ENCODE assay signal across 8 cellular contexts in the genomic region with DNA sequence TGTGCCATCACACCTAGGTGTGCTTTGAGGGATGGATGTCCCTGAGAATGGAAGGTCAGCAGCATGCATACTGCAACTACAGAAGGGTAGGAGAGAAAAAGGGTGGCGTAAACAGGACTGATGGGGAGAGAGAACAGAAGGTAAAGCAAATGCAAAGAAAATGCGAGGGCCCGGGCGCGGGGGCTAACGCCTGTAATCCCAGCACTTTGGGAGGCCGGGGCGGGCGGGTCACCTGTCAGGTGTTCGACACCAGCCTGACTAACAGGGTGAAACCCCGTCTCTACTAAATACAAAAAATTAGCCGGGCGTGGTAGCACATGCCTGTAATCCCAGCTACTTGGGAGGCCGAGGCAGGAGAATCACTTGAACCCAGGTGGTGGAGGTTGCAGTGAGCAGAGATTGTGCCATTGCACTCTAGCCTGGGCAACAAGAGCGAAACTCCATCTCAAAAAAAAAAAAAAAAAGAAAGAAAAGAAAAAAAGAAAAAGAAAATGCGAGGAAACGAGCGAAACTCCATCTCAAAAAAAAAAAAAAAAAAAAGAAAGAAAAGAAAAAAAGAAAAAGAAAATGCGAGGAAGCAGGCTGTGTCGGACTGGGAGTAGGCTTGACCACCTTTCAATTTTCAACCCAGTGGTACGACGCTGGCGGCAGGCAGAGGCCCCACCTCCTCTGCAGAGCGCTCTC. TPM values are rescaled to one million over a fixed set of nuclear protein-coding genes. Genes with fewer than 3 reads are reported as not detected.
DNase-seq lines count a peak whose midpoint lies in the region; ATAC-seq and TF ChIP-seq lines count a peak whose summit lies in the region.
"Not testable (repeated sequence)": the region's sequence is repeated elsewhere in the genome, so short reads cannot be mapped to it uniquely, and the experiment has no call there.

No MANE protein-coding gene starts in this region.

- H3K9me3 ChIP-seq in HCT116 (ENCODE audit: control insufficient read depth in 1 of 2, insufficient read depth in 1 of 2, low read depth in 1 of 2, low read length in 2 of 2); KOPT-K1 (ENCODE audit: insufficient read depth, low read length, poor library complexity, severe bottlenecking); iPS-18a (ENCODE audit: control insufficient read depth, low read depth, low read length): not testable (repeated sequence)

- not testable (repeated sequence) for ATAC-seq in HCT116
- ATAC-seq in omental fat pad (ENCODE audit: low FRiP score): peak; percentile 57

- H3K27me3 Mint-ChIP-seq in activated CD4-positive, alpha-beta memory T cell treated with anti-CD3 and anti-CD28 coated beads for 36 hours; dendritic cell treated with granulocyte-macrophage colony-stimulating factor and Interleukin-4, amounts not matched to agents 40 ng/mL and 50 ng/mL, for 4 days; type B pancreatic cell: not testable (repeated sequence)

- H3K27me3 ChIP-seq in HCT116 (ENCODE audit: insufficient read depth, low read length); iPS-18a (ENCODE audit: control insufficient read depth, insufficient read depth, low read length): not testable (repeated sequence)

- TF ChIP-seq RAD21 in HCT116 (IDR thresholded peaks at IDR 0.05; ENCODE audit: low read depth): not testable (repeated sequence)

- not testable (repeated sequence) for TF ChIP-seq CTCF in HCT116 (IDR thresholded peaks at IDR 0.05 in 2 of 3, conservative IDR thresholded peaks at IDR 0.05 in 1 of 3; ENCODE audit: borderline replicate concordance in 1 of 3, insufficient read depth in 1 of 3, low read depth in 2 of 3, low read length in 2 of 3); omental fat pad (IDR thresholded peaks at IDR 0.05); type B pancreatic cell (conservative IDR thresholded peaks at IDR 0.05)

- not testable (repeated sequence) for H3K9me2 ChIP-seq in HCT116 (ENCODE audit: insufficient read depth)

- H3K36me3 Mint-ChIP-seq in activated CD4-positive, alpha-beta memory T cell treated with anti-CD3 and anti-CD28 coated beads for 36 hours: peaks cover 12% of the 10 kb centered on the region
- H3K36me3 Mint-ChIP-seq in dendritic cell treated with granulocyte-macrophage colony-stimulating factor and Interleukin-4, amounts not matched to agents 40 ng/mL and 50 ng/mL, for 4 days (ENCODE audit: low read depth): peaks cover 44% of the 10 kb centered on the region
- H3K36me3 Mint-ChIP-seq in type B pancreatic cell: not testable (repeated sequence)

- H3K9me3 Mint-ChIP-seq in activated CD4-positive, alpha-beta memory T cell treated with anti-CD3 and anti-CD28 coated beads for 36 hours; dendritic cell treated with granulocyte-macrophage colony-stimulating factor and Interleukin-4, amounts not matched to agents 40 ng/mL and 50 ng/mL, for 4 days; type B pancreatic cell: not testable (repeated sequence)

- peaks cover 12 to 33% of the 10 kb centered on the region in 2 experiments for H3K4me1 ChIP-seq in HCT116 (ENCODE audit: control insufficient read depth in 1 of 2, insufficient read depth in 2 of 2, low read length in 2 of 2)
- H3K4me1 ChIP-seq in iPS-18a (ENCODE audit: control insufficient read depth, low read depth, low read length): not testable (repeated sequence)

- H3K4me3 Mint-ChIP-seq in activated CD4-positive, alpha-beta memory T cell treated with anti-CD3 and anti-CD28 coated beads for 36 hours: peak overlapping the region; percentile 96
- peak overlapping the region; percentile 81 for H3K4me3 Mint-ChIP-seq in dendritic cell treated with granulocyte-macrophage colony-stimulating factor and Interleukin-4, amounts not matched to agents 40 ng/mL and 50 ng/mL, for 4 days
- peak overlapping the region; percentile 93 for H3K4me3 Mint-ChIP-seq in type B pancreatic cell

- peaks cover 42% of the 10 kb centered on the region for H3K79me2 ChIP-seq in HCT116 (ENCODE audit: insufficient read depth, low read length)

- peak overlapping the region; percentile 85 for H3K27ac Mint-ChIP-seq in activated CD4-positive, alpha-beta memory T cell treated with anti-CD3 and anti-CD28 coated beads for 36 hours
- H3K27ac Mint-ChIP-seq in dendritic cell treated with granulocyte-macrophage colony-stimulating factor and Interleukin-4, amounts not matched to agents 40 ng/mL and 50 ng/mL, for 4 days: peak overlapping the region; percentile 93
- H3K27ac Mint-ChIP-seq in type B pancreatic cell: peak overlapping the region; percentile 98

- RAD21 ChIA-PET in HCT116 (lab: Charles Lee; ENCODE audit: low non-redundant PET in 1 of 2, low total read pairs in 2 of 2, uncharacterized antibody in 2 of 2, unreplicated experiment in 2 of 2): interaction anchor here (0.7 kb wide), 2 partner anchors 27 to 32 kb away, joined by 3 read pairs; no protein-coding TSS in a partner anchor

- H3K4me2 ChIP-seq in HCT116 (ENCODE audit: low read length): peak overlapping the region; percentile 80

- DNase-seq in ELR (ENCODE audit: low read depth): peak; percentile 68
- not testable (repeated sequence) for DNase-seq in HCT116 (ENCODE audit: low read depth, low spot score); activated CD4-positive, alpha-beta memory T cell treated with anti-CD3 and anti-CD28 coated beads for 36 hours; omental fat pad (ENCODE audit: low spot score); type B pancreatic cell (ENCODE audit: extremely low spot score, unreplicated experiment)

- H3K4me3 ChIP-seq in HCT116 (replicated peaks in 1 of 2; ENCODE audit: low read depth in 1 of 2, low read length in 2 of 2) (peak overlapping the region; percentile 72 to 90), iPS-18a (ENCODE audit: low read length) (peak overlapping the region; percentile 99)

- H3K27ac ChIP-seq in HCT116 (ENCODE audit: low read depth, low read length) (peak overlapping the region; percentile 98), KOPT-K1 (ENCODE audit: low read depth, low read length, poor library complexity, severe bottlenecking) (peak overlapping the region; percentile 79)
- H3K27ac ChIP-seq in iPS-18a (ENCODE audit: low read length): not testable (repeated sequence)

- CTCF ChIA-PET in HCT116 (lab: Charles Lee): interaction anchor here (1.1 kb wide), 1 partner anchor 41 kb away, joined by 3 read pairs; no protein-coding TSS in a partner anchor
- CTCF ChIA-PET in activated CD4-positive, alpha-beta memory T cell treated with anti-CD3 and anti-CD28 coated beads for 36 hours (lab: Charles Lee): interaction anchor here (0.9 to 2.5 kb wide), 6 partner anchors 41 to 152 kb away, joined by 3 to 18 read pairs (median 5); no protein-coding TSS in a partner anchor

- peaks cover 11% of the 10 kb centered on the region; the same call in 1 of the 2 replicates for H4K20me1 ChIP-seq in HCT116 (ENCODE audit: insufficient read depth)

- POLR2A ChIA-PET in HCT116 (lab: Charles Lee): interaction anchor here (0.7 to 1.7 kb wide), 7 partner anchors 8 to 48 kb away, joined by 3 to 5 read pairs (median 3); no protein-coding TSS in a partner anchor
- POLR2A ChIA-PET in activated CD4-positive, alpha-beta memory T cell treated with anti-CD3 and anti-CD28 coated beads for 36 hours (lab: Charles Lee): interaction anchor here (1.2 to 2.8 kb wide), 6 partner anchors 12 to 360 kb away, joined by 3 to 13 read pairs (median 6); partner anchors contain the start of genes ASXL2 and DTNB

- intact Hi-C loops in HCT116 (cut with micrococcal nuclease): loop anchor here (2.0 kb wide), 1 partner anchor 42 kb away; no protein-coding TSS in a partner anchor
- intact Hi-C loops in activated CD4-positive, alpha-beta memory T cell treated with anti-CD3 and anti-CD28 coated beads for 36 hours (cut with micrococcal nuclease): loop anchor here (1.0 to 10.0 kb wide), 5 partner anchors 36 to 358 kb away; partner anchors contain the start of genes ASXL2, DTNB, HADHA and HADHB
- intact Hi-C loops in dendritic cell treated with granulocyte-macrophage colony-stimulating factor and Interleukin-4, amounts not matched to agents 40 ng/mL and 50 ng/mL, for 4 days (cut with micrococcal nuclease): loop anchor here (2.0 kb wide), 1 partner anchor 24 kb away; no protein-coding TSS in a partner anchor

- peak overlapping the region; percentile 94 for H3K9ac ChIP-seq in HCT116 (ENCODE audit: low read length)
- H3K9ac ChIP-seq in iPS-18a (ENCODE audit: low read length): peak overlapping the region; percentile 77

- not testable (repeated sequence) for H3K36me3 ChIP-seq in HCT116 (ENCODE audit: control insufficient read depth in 1 of 2, insufficient read depth in 2 of 2, low read length in 2 of 2); iPS-18a (ENCODE audit: control insufficient read depth, low read depth, low read length)
- peaks cover 11% of the 10 kb centered on the region; the same call in 1 of the 2 replicates for H3K36me3 ChIP-seq in KOPT-K1 (ENCODE audit: insufficient read depth, low read length)

- H2AFZ ChIP-seq in HCT116 (ENCODE audit: low read depth, low read length, poor library complexity, severe bottlenecking): not testable (repeated sequence)

- H3K4me1 Mint-ChIP-seq in activated CD4-positive, alpha-beta memory T cell treated with anti-CD3 and anti-CD28 coated beads for 36 hours (ENCODE audit: low read depth): peaks cover 20% of the 10 kb centered on the region
- peaks cover 29% of the 10 kb centered on the region for H3K4me1 Mint-ChIP-seq in dendritic cell treated with granulocyte-macrophage colony-stimulating factor and Interleukin-4, amounts not matched to agents 40 ng/mL and 50 ng/mL, for 4 days (ENCODE audit: low read depth)
- peaks cover 12% of the 10 kb centered on the region for H3K4me1 Mint-ChIP-seq in type B pancreatic cell (ENCODE audit: unreplicated experiment)

- BruUV-seq in HCT116 (replicated peaks; lab: Mats Ljungman, UMichigan): not testable (repeated sequence)

- TF ChIP-seq POLR2A in HCT116 (IDR thresholded peaks at IDR 0.05; ENCODE audit: borderline replicate concordance, extremely low read depth, insufficient read depth, insufficient read length): not testable (repeated sequence)

RNA-seq across cellular contexts. Expression of gene RAB10, which starts 1.2 kb away (rescaled TPM):
- total RNA-seq in HCT116 (2021; ENCODE audit: unreplicated experiment) (167 TPM), omental fat pad (100 to 1,000 TPM in 1 of 4 donors, 10 to 100 TPM in 3; 78.3 to 115 (median 86.1) TPM), type B pancreatic cell (ENCODE audit: low replicate concordance) (143 and 186 TPM in 2 replicates)
- 107 and 113 TPM in 2 replicates for polyA plus RNA-seq in HCT116 (2012)
- total RNA-seq in activated CD4-positive, alpha-beta memory T cell treated with anti-CD3 and anti-CD28 coated beads for 36 hours: 100 to 1,000 TPM; 110 to 119 TPM

RNA-seq across cellular contexts. Expression of gene KIF3C, which starts 50.4 kb away (rescaled TPM):
- total RNA-seq in HCT116 (2021; ENCODE audit: unreplicated experiment) (5.4 TPM), omental fat pad (1 to 10 TPM; 1.2 to 6.2 (median 2.7) TPM), type B pancreatic cell (ENCODE audit: low replicate concordance) (15.4 and 25.5 TPM in 2 replicates)
- 4.6 and 6.3 TPM in 2 replicates for polyA plus RNA-seq in HCT116 (2012)
- 1 to 10 TPM; 5.3 to 5.4 TPM for total RNA-seq in activated CD4-positive, alpha-beta memory T cell treated with anti-CD3 and anti-CD28 coated beads for 36 hours
